ENCODE assay signal across 31 cellular contexts in the genomic region with DNA sequence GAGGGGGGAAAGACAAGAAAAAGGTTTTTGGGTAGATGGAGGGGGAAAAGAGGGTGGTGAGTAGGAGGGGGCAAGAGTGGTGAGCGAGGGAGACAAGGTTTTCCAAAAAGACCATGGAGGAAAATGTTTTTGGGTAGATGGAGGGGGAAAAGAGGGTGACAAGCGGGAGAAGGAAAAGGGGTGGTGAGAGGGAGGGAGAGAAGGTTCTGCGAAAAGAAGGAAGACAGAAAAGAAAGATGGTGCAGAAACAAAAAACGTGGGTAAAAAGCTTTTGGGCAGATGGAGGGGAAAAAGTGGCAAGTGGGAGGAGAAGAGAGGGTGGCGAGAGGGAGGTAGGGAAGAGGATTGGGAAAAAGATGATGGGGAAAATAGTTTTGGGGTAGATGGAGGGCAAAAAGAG.
"Had no signal": no experiment of that assay in that cellular context is flagged by ENCODE, and none has a peak within 500 bp of the region (broad histone marks: within the 10 kb centered on the region; RNA-seq: fewer than 3 reads in every experiment).

No MANE protein-coding gene starts in this region.

- ATAC-seq: activated CD4-positive, CD25-positive, alpha-beta regulatory T cell treated with anti-CD3 and anti-CD28 coated beads, Interleukin-2, amount 50 U/mL, for 24 hours; activated naive CD4-positive, alpha-beta T cell treated with anti-CD3 and anti-CD28 coated beads, Interleukin-2, amount 50 U/mL, for 72 hours; activated T-cell treated with anti-CD3 and anti-CD28 coated beads, Interleukin-2, amount 50 U/mL, for 72 hours; esophagus mucosa; foreskin keratinocyte; gastrocnemius medialis; heart left ventricle; T-cell had no signal

- H3K4me1 Mint-ChIP-seq: activated B cell treated with CpG ODN at 0.5 μM for 24 hours; activated CD4-positive, alpha-beta memory T cell treated with anti-CD3 and anti-CD28 coated beads, Interleukin-2, amount 10 ng/mL, durations not matched to agents 7 days and 5 days; activated naive CD4-positive, alpha-beta T cell treated with anti-CD3 and anti-CD28 coated beads, Interleukin-2, amount 10 ng/mL, durations not matched to agents 7 days and 5 days; activated naive CD8-positive, alpha-beta T cell treated with anti-CD3 and anti-CD28 coated beads, Interleukin-2, amount 10 ng/mL, durations not matched to agents 7 days and 5 days; central memory CD8-positive, alpha-beta T cell; endodermal cell; T-cell had no signal

- H3K27me3 ChIP-seq: gastrocnemius medialis had no signal

- H3K27ac Mint-ChIP-seq: activated B cell treated with CpG ODN at 0.5 μM for 24 hours; activated CD4-positive, alpha-beta memory T cell treated with anti-CD3 and anti-CD28 coated beads, Interleukin-2, amount 10 ng/mL, durations not matched to agents 7 days and 5 days; activated naive CD4-positive, alpha-beta T cell treated with anti-CD3 and anti-CD28 coated beads, Interleukin-2, amount 10 ng/mL, durations not matched to agents 7 days and 5 days; activated naive CD4-positive, alpha-beta T cell treated with anti-CD3 and anti-CD28 coated beads, Interleukin-2, amount 50 U/mL, for 72 hours; activated naive CD8-positive, alpha-beta T cell treated with anti-CD3 and anti-CD28 coated beads, Interleukin-2, amount 10 ng/mL, durations not matched to agents 7 days and 5 days; activated T-cell treated with anti-CD3 and anti-CD28 coated beads, Interleukin-2, amount 50 U/mL, for 24 hours; activated T-cell treated with anti-CD3 and anti-CD28 coated beads, Interleukin-2, amount 50 U/mL, for 72 hours; dendritic cell treated with granulocyte-macrophage colony-stimulating factor and Interleukin-4, amounts not matched to agents 40 ng/mL and 50 ng/mL, for 4 days; endodermal cell; T-cell; T-helper 1 cell treated with Interleukin-12 subunit alpha and Interleukin-12 subunit beta and Interleukin-4 antibody, amounts not matched to agents 30 μg/mL and 1 μg/mL, for 36 hours; T-helper 2 cell treated with Interferon-gamma antibody and Interleukin-4, amounts not matched to agents 5 μg/mL and 100 μg/mL, for 36 hours had no signal

- H3K27ac ChIP-seq: brain microvascular endothelial cell, coronary artery, dorsolateral prefrontal cortex, foreskin keratinocyte, gastrocnemius medialis, heart left ventricle, WERI-Rb-1 had no signal

- H3K36me3 ChIP-seq: brain microvascular endothelial cell, gastrocnemius medialis, heart left ventricle, WERI-Rb-1 had no signal

- H3K36me3 Mint-ChIP-seq: activated naive CD4-positive, alpha-beta T cell treated with anti-CD3 and anti-CD28 coated beads, Interleukin-2, amount 10 ng/mL, durations not matched to agents 7 days and 5 days; activated naive CD8-positive, alpha-beta T cell treated with anti-CD3 and anti-CD28 coated beads, Interleukin-2, amount 10 ng/mL, durations not matched to agents 7 days and 5 days; T-cell had no signal

- H3K4me1 ChIP-seq: foreskin keratinocyte, heart left ventricle had no signal

- H3K9me3 ChIP-seq: gastrocnemius medialis had no signal

- H3K4me3 ChIP-seq: coronary artery, dorsolateral prefrontal cortex, gastrocnemius medialis, heart left ventricle had no signal

- DNase-seq: activated B cell treated with CpG ODN at 0.5 μM for 24 hours; activated CD4-positive, alpha-beta memory T cell treated with anti-CD3 and anti-CD28 coated beads, Interleukin-2, amount 10 ng/mL, durations not matched to agents 7 days and 5 days; activated CD4-positive, alpha-beta T cell treated with anti-CD3 and anti-CD28 coated beads for 48 hours; activated CD8-positive, alpha-beta memory T cell treated with anti-CD3 and anti-CD28 coated beads, Interleukin-2, amount 50 U/mL, for 48 hours; activated gamma-delta T cell; activated naive CD4-positive, alpha-beta T cell; activated naive CD4-positive, alpha-beta T cell treated with anti-CD3 and anti-CD28 coated beads, Interleukin-2, amount 10 ng/mL, durations not matched to agents 7 days and 5 days; activated naive CD8-positive, alpha-beta T cell treated with anti-CD3 and anti-CD28 coated beads, Interleukin-2, amount 10 ng/mL, durations not matched to agents 7 days and 5 days; activated T-cell treated with anti-CD3 and anti-CD28 coated beads for 4 hours; activated T-cell treated with anti-CD3 and anti-CD28 coated beads, Interleukin-2, amount 50 U/mL, for 24 hours; activated T-cell treated with anti-CD3 and anti-CD28 coated beads, Interleukin-2, amount 50 U/mL, for 72 hours; amniotic stem cell; anterior cingulate cortex; brain microvascular endothelial cell; dorsolateral prefrontal cortex; effector memory CD4-positive, alpha-beta T cell; foreskin keratinocyte; gastrocnemius medialis; glutamatergic neuron; heart left ventricle; WERI-Rb-1 had no signal

- H3K4me3 Mint-ChIP-seq: activated B cell treated with CpG ODN at 0.5 μM for 24 hours; activated CD4-positive, alpha-beta memory T cell treated with anti-CD3 and anti-CD28 coated beads, Interleukin-2, amount 10 ng/mL, durations not matched to agents 7 days and 5 days; activated naive CD4-positive, alpha-beta T cell treated with anti-CD3 and anti-CD28 coated beads, Interleukin-2, amount 10 ng/mL, durations not matched to agents 7 days and 5 days; activated naive CD8-positive, alpha-beta T cell treated with anti-CD3 and anti-CD28 coated beads, Interleukin-2, amount 10 ng/mL, durations not matched to agents 7 days and 5 days; activated T-cell treated with anti-CD3 and anti-CD28 coated beads, Interleukin-2, amount 50 U/mL, for 24 hours; activated T-cell treated with anti-CD3 and anti-CD28 coated beads, Interleukin-2, amount 50 U/mL, for 72 hours; central memory CD8-positive, alpha-beta T cell; dendritic cell treated with granulocyte-macrophage colony-stimulating factor and Interleukin-4, amounts not matched to agents 40 ng/mL and 50 ng/mL, for 4 days; endodermal cell; T-cell; T-helper 1 cell treated with Interleukin-12 subunit alpha and Interleukin-12 subunit beta and Interleukin-4 antibody, amounts not matched to agents 30 μg/mL and 1 μg/mL, for 36 hours; T-helper 2 cell treated with Interferon-gamma antibody and Interleukin-4, amounts not matched to agents 5 μg/mL and 100 μg/mL, for 36 hours had no signal

- H3K9me3 Mint-ChIP-seq: activated CD4-positive, alpha-beta memory T cell treated with anti-CD3 and anti-CD28 coated beads, Interleukin-2, amount 10 ng/mL, durations not matched to agents 7 days and 5 days; activated naive CD8-positive, alpha-beta T cell treated with anti-CD3 and anti-CD28 coated beads, Interleukin-2, amount 10 ng/mL, durations not matched to agents 7 days and 5 days; endodermal cell had no signal
